In the genomic region with DNA sequence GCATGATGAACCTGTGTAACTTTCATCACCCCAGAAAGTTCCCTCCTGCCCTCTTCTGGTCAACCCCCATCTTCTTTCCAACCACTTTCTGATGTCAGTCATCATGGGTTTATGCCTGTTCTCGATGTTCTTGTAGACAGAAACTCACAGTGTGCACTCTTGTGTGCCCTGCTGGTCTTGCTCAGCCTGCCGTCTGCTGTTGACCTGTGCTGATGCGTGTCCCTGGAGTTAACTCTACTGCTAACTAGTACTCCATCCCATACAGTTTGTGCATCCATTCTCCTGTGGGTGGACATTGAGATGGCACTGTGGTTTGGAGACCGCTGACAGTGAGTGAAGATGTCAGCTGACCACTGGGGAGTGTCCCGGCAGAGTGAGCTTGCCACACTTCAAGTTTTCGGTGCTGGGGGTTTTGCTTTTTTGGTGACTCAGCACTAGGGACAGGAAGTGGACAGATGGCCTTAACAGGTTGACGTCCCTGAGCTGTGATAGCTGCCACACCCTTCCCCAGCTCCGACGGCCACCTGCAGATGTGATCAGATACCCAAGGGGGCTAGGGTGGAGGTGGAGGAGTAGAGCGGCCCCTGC, we compare ENCODE assay signal across 13 cellular contexts. TPM values are rescaled to one million over a fixed set of nuclear protein-coding genes. Genes with fewer than 3 reads are reported as not detected.
DNase-seq lines count a peak whose midpoint lies in the region; ATAC-seq and TF ChIP-seq lines count a peak whose summit lies in the region.
"Had no signal": no experiment of that assay in that cellular context is flagged by ENCODE, and none has a peak within 500 bp of the region (broad histone marks: within the 10 kb centered on the region; RNA-seq: fewer than 3 reads in every experiment).

No MANE protein-coding gene starts in this region.

- H3K27me3 ChIP-seq in mesendoderm (ENCODE audit: insufficient read depth, low read length, poor library complexity) (no peaks in the 10 kb centered on the region), hepatocyte (no peaks in the 10 kb centered on the region)

- no peak overlapping the region for H3K4ac ChIP-seq in mesendoderm (ENCODE audit: low read depth, low read length)

- no peak overlapping the region for H2AK5ac ChIP-seq in mesendoderm (ENCODE audit: low read length)

- H3K4me1 ChIP-seq in mesendoderm (ENCODE audit: control insufficient read depth, low read depth, low read length) (peaks cover 6% of the 10 kb centered on the region), hepatocyte (ENCODE audit: insufficient read depth) (no peaks in the 10 kb centered on the region)

- H4K8ac ChIP-seq in mesendoderm (ENCODE audit: low read depth, low read length) = no peak overlapping the region

- no peak overlapping the region for H2BK5ac ChIP-seq in mesendoderm (ENCODE audit: low read length)

- no peak overlapping the region for H3K27ac ChIP-seq in mesendoderm (ENCODE audit: low read depth, low read length)
- H3K27ac ChIP-seq in hepatocyte = no peak overlapping the region
- H3K27ac ChIP-seq: VCaP had no signal

- no peaks in the 10 kb centered on the region for H3K36me3 ChIP-seq in mesendoderm (ENCODE audit: control insufficient read depth, insufficient read depth, low read length)
- H3K36me3 ChIP-seq in hepatocyte (replicated peaks; ENCODE audit: insufficient read depth, low read depth) = no peaks in the 10 kb centered on the region

- no peak overlapping the region for H2BK15ac ChIP-seq in mesendoderm (replicated peaks; ENCODE audit: low read depth)

- H3K79me2 ChIP-seq in mesendoderm (ENCODE audit: control insufficient read depth, insufficient read depth, low read length) (no peaks in the 10 kb centered on the region), hepatocyte (no peaks in the 10 kb centered on the region)

- no peak overlapping the region for H2BK120ac ChIP-seq in mesendoderm (ENCODE audit: low read depth, low read length)

- H3K9me2 ChIP-seq in hepatocyte (replicated peaks; ENCODE audit: insufficient read depth) = no peaks in the 10 kb centered on the region

- H4K5ac ChIP-seq in mesendoderm (ENCODE audit: low read length) = no peak overlapping the region

- H3K18ac ChIP-seq in mesendoderm (ENCODE audit: low read length) = no peak overlapping the region

- no peaks in the 10 kb centered on the region for H3K79me1 ChIP-seq in mesendoderm (ENCODE audit: low read length)

- H4K20me1 ChIP-seq in hepatocyte (ENCODE audit: insufficient read depth, poor library complexity, severe bottlenecking) = no peaks in the 10 kb centered on the region

- H3K9me3 ChIP-seq in hepatocyte (ENCODE audit: low read depth) = no peaks in the 10 kb centered on the region

- H3K4me3 ChIP-seq in mesendoderm (ENCODE audit: low read length) (no peak overlapping the region), foreskin fibroblast (ENCODE audit: low read depth in 1 of 2, low read length in 2 of 2) (no peak overlapping the region), hepatocyte (no peak overlapping the region)

- no peak overlapping the region for H3K56ac ChIP-seq in mesendoderm (ENCODE audit: low read length)

- H3K4me2 ChIP-seq in mesendoderm (ENCODE audit: low read length) (no peak overlapping the region), hepatocyte (no peak overlapping the region)

- H2AFZ ChIP-seq in hepatocyte = no peak overlapping the region

- TF ChIP-seq CTCF in foreskin fibroblast (IDR thresholded peaks at IDR 0.05; ENCODE audit: low read depth, low read length) (no peak), hepatocyte (IDR thresholded peaks at IDR 0.05; ENCODE audit: poor library complexity) (no peak)

- ATAC-seq in GM18867 (IDR thresholded peaks at IDR 0.05; ENCODE audit: unreplicated experiment) (peak; percentile 83), GM21717 (IDR thresholded peaks at IDR 0.05; ENCODE audit: unreplicated experiment) (peak; percentile 37), HG03432 (IDR thresholded peaks at IDR 0.05; ENCODE audit: unreplicated experiment) (peak; percentile 68)
- ATAC-seq: effector memory CD8-positive, alpha-beta T cell had no signal

- DNase-seq in mesendoderm = no peak
- DNase-seq in stimulated activated CD4-positive, alpha-beta T cell treated with anti-CD3 and anti-CD28 coated beads, Interleukin-4, amount 100 ng/mL, for 24 hours = no peak
- DNase-seq in foreskin fibroblast = no peak
- no peak for DNase-seq in hepatocyte (ENCODE audit: low spot score)
- no peak for DNase-seq in NCI-H2107 treated with DMSO at 0.1 percent for 48 hours (lab: John Stamatoyannopoulos, UW; ENCODE audit: unreplicated experiment)
- DNase-seq: activated naive CD4-positive, alpha-beta T cell treated with anti-CD3 and anti-CD28 coated beads, Interleukin-2, amount 10 ng/mL, durations not matched to agents 7 days and 5 days; effector memory CD8-positive, alpha-beta T cell; NCI-H510A had no signal

- no peak overlapping the region for H3K9ac ChIP-seq in mesendoderm (ENCODE audit: low read length)

- H3K23ac ChIP-seq in mesendoderm (ENCODE audit: low read length) = peak overlapping the region; percentile 48

- no CpG with 5 or more reads among the region's 10 CpGs for WGBS in mesendoderm (ENCODE audit: extremely low coverage, insufficient coverage, low lambda C conversion rate)
- 92% methylated on average over 10 of the region's 10 CpGs for WGBS in hepatocyte (ENCODE audit: low lambda C conversion rate, missing lambda C conversion rate)

RNA-seq across cellular contexts. Expression of a gene that starts 14.8 kb away (rescaled TPM):
- 1.7 TPM for polyA plus RNA-seq in mesendoderm (2013, experiment 1 of 2)
- polyA plus RNA-seq in mesendoderm (2013, experiment 2 of 2) = 1.6 TPM
- 3.6 and 3.8 TPM in 2 replicates for total RNA-seq in hepatocyte
- 9.7 and 9.9 TPM in 2 replicates for polyA plus RNA-seq in hepatocyte
- total RNA-seq: G401 had no signal
